ENCODE assay signal across 31 cellular contexts in the genomic region with DNA sequence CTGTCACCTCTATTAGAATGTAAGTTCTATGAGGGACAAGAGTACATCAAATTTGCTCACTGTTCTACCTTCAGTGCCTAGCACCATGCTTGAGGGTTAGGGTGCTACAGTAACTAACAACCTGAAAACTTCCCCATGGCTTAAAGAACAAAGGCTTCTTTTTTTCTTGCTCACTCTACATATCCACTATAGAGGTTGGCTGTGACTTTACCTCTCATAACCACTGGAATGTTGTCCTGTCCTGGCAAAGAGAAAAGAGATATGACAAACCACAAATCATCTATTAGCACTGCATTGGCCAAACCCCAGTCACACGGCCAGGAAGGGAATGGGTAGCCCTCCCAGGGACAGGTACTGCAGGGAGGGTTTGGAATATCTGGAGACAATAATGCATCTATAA. TPM values are rescaled to one million over a fixed set of nuclear protein-coding genes. Genes with fewer than 3 reads are reported as not detected.
"Had no signal": no experiment of that assay in that cellular context is flagged by ENCODE, and none has a peak within 500 bp of the region (broad histone marks: within the 10 kb centered on the region; RNA-seq: fewer than 3 reads in every experiment).

No MANE protein-coding gene starts in this region.

- H3K27me3 ChIP-seq: ascending aorta had no signal

- H3K27ac ChIP-seq: ascending aorta had no signal

- H3K4me1 ChIP-seq: ascending aorta had no signal

- FAIRE-seq: TTC549 had no signal

- H3K36me3 ChIP-seq: ascending aorta had no signal

- H3K4me3 ChIP-seq: ascending aorta had no signal

- H3K9me3 ChIP-seq: ascending aorta had no signal

- DNase-seq: activated B cell treated with CpG ODN at 0.5 μM for 24 hours; activated CD4-positive, alpha-beta T cell treated with anti-CD3 and anti-CD28 coated beads for 1 hour; activated CD4-positive, alpha-beta T cell treated with anti-CD3 and anti-CD28 coated beads, Interleukin-2, amount 10 ng/mL, durations not matched to agents 24 days and 14 days; activated CD4-positive, alpha-beta T cell treated with anti-CD3 and anti-CD28 coated beads, Interleukin-2, amount 50 U/mL, for 48 hours; activated CD8-positive, alpha-beta memory T cell treated with anti-CD3 and anti-CD28 coated beads, Interleukin-2, amount 10 ng/mL, durations not matched to agents 7 days and 5 days; activated effector memory CD4-positive, alpha-beta T cell treated with Interleukin-2 at 50 U/mL for 16 hours; activated naive CD4-positive, alpha-beta T cell treated with Interleukin-2 at 50 U/mL for 16 hours; activated naive CD8-positive, alpha-beta T cell treated with anti-CD3 and anti-CD28 coated beads, Interleukin-2, amount 50 U/mL, for 24 hours; activated T-cell treated with anti-CD3 and anti-CD28 coated beads, Interleukin-2, amount 50 U/mL, for 24 hours; amniotic stem cell; KG1; MV-4-11; NCI-H1092 treated with DMSO at 0.1 percent for 48 hours; NCI-H1417 treated with DMSO at 0.1 percent for 48 hours; NCI-H1694 treated with DMSO at 0.1 percent for 48 hours; NCI-H2081; NCI-H510A treated with DMSO at 0.1 percent for 48 hours; NCI-H69; SHP77 treated with DMSO at 0.1 percent for 48 hours; T-cell; T-helper 2 cell; T1000 had no signal

RNA-seq across cellular contexts. Expression of a gene that starts 23.2 kb away (rescaled TPM):
- total RNA-seq: activated B cell treated with CpG ODN at 0.5 μM for 24 hours; activated CD4-positive, alpha-beta T cell treated with anti-CD3 and anti-CD28 coated beads, Interleukin-2, amount 10 ng/mL, durations not matched to agents 24 days and 14 days; activated CD8-positive, alpha-beta memory T cell treated with anti-CD3 and anti-CD28 coated beads, Interleukin-2, amount 10 ng/mL, durations not matched to agents 7 days and 5 days; activated naive CD4-positive, alpha-beta T cell treated with anti-CD3 and anti-CD28 coated beads, Interleukin-2, amount 50 U/mL, for 72 hours; activated T-helper 1 cell treated with anti-CD3 and anti-CD28 coated beads, Interleukin-12 subunit alpha, Interleukin-12 subunit beta, Interleukin-2, Interleukin-4 antibody, amounts not matched to agents 30 ng/mL and 10 ng/mL and 1 ng/mL, durations not matched to agents 14 hours and 24 hours and 36 hours; ascending aorta; cardiac septum; cerebellum; LHCN-M2; MCF 10A; SK-MEL-5; T-cell had no signal
